ENCODE assay signal across 19 cellular contexts in the genomic region with DNA sequence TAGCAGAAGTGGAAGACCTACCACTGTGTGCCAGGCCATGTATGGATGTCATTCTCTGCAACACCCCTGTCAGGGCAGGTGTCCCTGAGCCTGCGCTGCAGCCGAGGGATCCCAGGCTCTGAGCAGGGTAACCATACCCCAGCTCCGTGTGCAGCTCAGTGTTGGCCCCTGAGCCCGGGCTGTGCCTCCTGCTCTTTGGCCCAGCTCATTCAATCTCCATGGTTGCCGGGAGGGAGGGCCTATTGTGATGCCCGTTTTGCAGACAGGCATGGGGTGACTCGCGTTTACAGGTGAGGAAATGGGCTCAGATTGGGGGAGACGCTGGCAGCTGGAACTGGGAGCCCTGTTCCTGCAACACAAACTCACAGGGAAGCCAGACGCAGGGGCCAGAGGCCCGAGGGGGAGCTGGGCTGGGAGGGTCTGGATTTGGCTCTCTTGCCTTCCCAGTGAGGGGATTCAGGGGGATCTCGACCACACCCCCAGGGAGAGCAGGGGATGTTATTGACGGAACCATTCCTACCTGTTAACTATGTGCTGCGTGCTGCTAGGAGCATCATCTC.
"Had no signal": no experiment of that assay in that cellular context is flagged by ENCODE, and none has a peak within 500 bp of the region (broad histone marks: within the 10 kb centered on the region; RNA-seq: fewer than 3 reads in every experiment).

No MANE protein-coding gene starts in this region.

- FAIRE-seq: small intestine, urothelium cell line had no signal

- H3K4me3 ChIP-seq: stomach, thoracic aorta had no signal

- DNase-seq: activated CD4-positive, alpha-beta T cell treated with anti-CD3 and anti-CD28 coated beads for 4 hours; activated CD8-positive, alpha-beta memory T cell treated with anti-CD3 and anti-CD28 coated beads, Interleukin-2, amount 50 U/mL, for 48 hours; activated naive CD4-positive, alpha-beta T cell; activated naive CD8-positive, alpha-beta T cell treated with anti-CD3 and anti-CD28 coated beads, Interleukin-2, amount 50 U/mL, for 24 hours; activated T-cell treated with anti-CD3 and anti-CD28 coated beads, Interleukin-2, amount 50 U/mL, for 72 hours; cerebellar nuclear complex; effector memory CD4-positive, alpha-beta T cell; foreskin keratinocyte; glutamatergic neuron; kidney glomerular epithelial cell; nephron progenitor cell; small intestine; stimulated activated CD4-positive, alpha-beta T cell treated with anti-CD3 and anti-CD28 coated beads, Interleukin-4, amount 100 ng/mL, for 4 hours; stimulated activated CD8-positive, alpha-beta memory T cell treated with anti-CD3 and anti-CD28 coated beads, Interleukin-4, amount 100 ng/mL, for 48 hours; stomach; WERI-Rb-1 had no signal

- ATAC-seq: activated naive CD8-positive, alpha-beta T cell treated with anti-CD3 and anti-CD28 coated beads, Interleukin-2, amount 50 U/mL, for 24 hours; activated T-cell treated with anti-CD3 and anti-CD28 coated beads, Interleukin-2, amount 50 U/mL, for 72 hours; foreskin keratinocyte; right cardiac atrium had no signal

- H3K36me3 ChIP-seq: stomach, thoracic aorta, WERI-Rb-1 had no signal

- H3K9me3 ChIP-seq: stomach, thoracic aorta had no signal

- H3K27me3 ChIP-seq: foreskin keratinocyte had no signal

- H3K4me1 ChIP-seq: foreskin keratinocyte had no signal

- H3K27ac ChIP-seq: foreskin keratinocyte, stomach, thoracic aorta, WERI-Rb-1 had no signal
